ENCODE assay signal across 8 cellular contexts in the genomic region with DNA sequence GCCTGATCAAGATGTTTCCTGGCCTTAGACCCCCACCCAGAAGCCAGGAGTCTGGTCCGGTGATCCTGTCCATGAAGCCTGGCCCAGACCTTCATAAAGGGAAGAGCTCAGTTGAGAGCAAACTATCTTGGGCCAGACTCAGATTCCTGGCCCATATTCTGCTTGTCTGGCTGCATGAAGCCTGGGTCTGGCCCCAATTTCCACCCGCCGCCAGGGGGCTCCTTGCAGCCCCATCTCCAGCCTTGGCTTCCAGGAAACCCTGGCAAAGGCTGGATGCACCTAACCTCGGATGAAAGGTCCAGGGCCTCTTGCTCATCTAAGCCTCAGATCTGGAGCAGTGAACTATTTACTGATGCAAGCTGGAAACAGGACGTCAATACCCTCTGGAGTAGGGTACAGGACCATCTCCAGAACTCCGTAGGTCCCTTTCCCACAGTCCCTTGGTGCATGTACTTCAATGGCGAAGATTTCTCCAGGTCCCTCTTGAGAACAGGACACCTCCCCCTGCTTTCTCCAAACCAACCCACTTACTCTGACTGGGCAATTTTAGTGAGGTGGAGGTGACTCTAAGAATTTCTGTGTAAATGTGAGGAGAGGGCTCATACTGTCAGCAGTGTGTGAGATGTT. TPM values are rescaled to one million over a fixed set of nuclear protein-coding genes. Genes with fewer than 3 reads are reported as not detected.
DNase-seq lines count a peak whose midpoint lies in the region; ATAC-seq, FAIRE-seq and TF ChIP-seq lines count a peak whose summit lies in the region.

No MANE protein-coding gene starts in this region.

- H3K4me1 Mint-ChIP-seq in activated CD8-positive, alpha-beta T cell treated with anti-CD3 and anti-CD28 coated beads for 36 hours (ENCODE audit: low read depth), result peaks cover 44% of the 10 kb centered on the region
- peaks cover 40% of the 10 kb centered on the region for H3K4me1 Mint-ChIP-seq in activated CD8-positive, alpha-beta T cell treated with anti-CD3 and anti-CD28 coated beads, Interleukin-2, amount 10 ng/mL, durations not matched to agents 7 days and 5 days (ENCODE audit: low read depth)
- peaks cover 31% of the 10 kb centered on the region for H3K4me1 Mint-ChIP-seq in nephron

- H3K4me3 Mint-ChIP-seq in activated CD8-positive, alpha-beta T cell treated with anti-CD3 and anti-CD28 coated beads for 36 hours, result no peak overlapping the region
- no peak overlapping the region for H3K4me3 Mint-ChIP-seq in activated CD8-positive, alpha-beta T cell treated with anti-CD3 and anti-CD28 coated beads, Interleukin-2, amount 10 ng/mL, durations not matched to agents 7 days and 5 days
- no peak overlapping the region for H3K4me3 Mint-ChIP-seq in nephron

- peak; percentile 35 for TF ChIP-seq CTCF in activated CD8-positive, alpha-beta T cell treated with anti-CD3 and anti-CD28 coated beads for 36 hours (IDR thresholded peaks at IDR 0.05)
- TF ChIP-seq CTCF in GM12878 (IDR thresholded peaks at IDR 0.05 in 2 of 3, conservative IDR thresholded peaks at IDR 0.05 in 1 of 3; ENCODE audit: control insufficient read depth in 2 of 3, extremely low read depth in 1 of 3, insufficient read depth in 1 of 3, low read depth in 3 of 3, low read length in 3 of 3), result peak; percentile 42 to 57 (median 46)
- peak; percentile 34 to 54 (median 50) for TF ChIP-seq CTCF in nephron (IDR thresholded peaks at IDR 0.05; ENCODE audit: unreplicated experiment in 3 of 3)

- H3K9ac ChIP-seq in GM12878 (ENCODE audit: control insufficient read depth, insufficient read depth, low read length), result no peak overlapping the region

- H3K4me1 ChIP-seq in GM12878 (ENCODE audit: control insufficient read depth, insufficient read depth, low read length), result no peaks in the 10 kb centered on the region

- BruUV-seq in GM12878 (replicated peaks; lab: Mats Ljungman, UMichigan), result no TSS peak

- H3K36me3 ChIP-seq in GM12878 (ENCODE audit: control insufficient read depth in 2 of 2, insufficient read depth in 2 of 2, low read length in 1 of 2), result no peaks in the 10 kb centered on the region

- no peak for ATAC-seq in activated CD8-positive, alpha-beta T cell treated with anti-CD3 and anti-CD28 coated beads for 36 hours
- no peak for ATAC-seq in activated CD8-positive, alpha-beta T cell treated with anti-CD3 and anti-CD28 coated beads, Interleukin-2, amount 10 ng/mL, durations not matched to agents 7 days and 5 days
- ATAC-seq in GM12878, result peak; percentile 61

- TF ChIP-seq POLR2A in GM12878 (IDR thresholded peaks at IDR 0.05; ENCODE audit: low read depth, low read length), result no peak

- WGBS in GM12878 (ENCODE audit: insufficient coverage, insufficient replicate concordance, low lambda C conversion rate, missing lambda C conversion rate), result 23% methylated on average over 7 of the region's 7 CpGs

- no peak overlapping the region for H3K27ac ChIP-seq in GM12878 (ENCODE audit: control insufficient read depth, insufficient read depth)

- H3K27me3 ChIP-seq in GM12878 (replicated peaks in 1 of 2; ENCODE audit: control insufficient read depth in 2 of 2, insufficient read depth in 2 of 2, low read length in 1 of 2), result peaks cover 23 to 53% of the 10 kb centered on the region in 2 experiments

- RAD21 ChIA-PET in GM12878 (lab: Charles Lee; ENCODE audit: unreplicated experiment), result no interaction called here

- no peaks in the 10 kb centered on the region for H4K20me1 ChIP-seq in GM12878 (ENCODE audit: control insufficient read depth, insufficient read depth)

- no peaks in the 10 kb centered on the region for H3K79me2 ChIP-seq in GM12878 (ENCODE audit: control insufficient read depth, insufficient read depth, low read length)

- DNase-seq in activated CD8-positive, alpha-beta T cell treated with anti-CD3 and anti-CD28 coated beads for 36 hours, result peak; percentile 58
- DNase-seq in activated CD8-positive, alpha-beta T cell treated with anti-CD3 and anti-CD28 coated beads, Interleukin-2, amount 10 ng/mL, durations not matched to agents 7 days and 5 days, result no peak
- DNase-seq in LHCN-M2 (ENCODE audit: low read depth) (peak; percentile 20), GM12878 (ENCODE audit: low read depth, low spot score) (no peak), NCI-H1048 (lab: John Stamatoyannopoulos, UW) (no peak), activated gamma-delta T cell treated with Interleukin-2 at 50 U/mL for 16 hours (no peak), GM19239 (ENCODE audit: insufficient read length, low spot score) (no peak)

- H3K27me3 Mint-ChIP-seq in activated CD8-positive, alpha-beta T cell treated with anti-CD3 and anti-CD28 coated beads for 36 hours, result peaks cover 80% of the 10 kb centered on the region
- peaks cover 82% of the 10 kb centered on the region for H3K27me3 Mint-ChIP-seq in activated CD8-positive, alpha-beta T cell treated with anti-CD3 and anti-CD28 coated beads, Interleukin-2, amount 10 ng/mL, durations not matched to agents 7 days and 5 days (ENCODE audit: low read depth)
- peaks cover 95% of the 10 kb centered on the region for H3K27me3 Mint-ChIP-seq in nephron (ENCODE audit: low read depth)

- no peak overlapping the region for H3K4me2 ChIP-seq in GM12878 (ENCODE audit: control insufficient read depth, insufficient read depth)

- SMC1A ChIA-PET in GM12878 (lab: Charles Lee; ENCODE audit: uncharacterized antibody, unreplicated experiment), result no interaction called here

- H3K27ac Mint-ChIP-seq in activated CD8-positive, alpha-beta T cell treated with anti-CD3 and anti-CD28 coated beads for 36 hours, result no peak overlapping the region
- H3K27ac Mint-ChIP-seq in activated CD8-positive, alpha-beta T cell treated with anti-CD3 and anti-CD28 coated beads, Interleukin-2, amount 10 ng/mL, durations not matched to agents 7 days and 5 days, result no peak overlapping the region
- no peak overlapping the region for H3K27ac Mint-ChIP-seq in nephron

- CTCF ChIA-PET in activated CD8-positive, alpha-beta T cell treated with anti-CD3 and anti-CD28 coated beads for 36 hours (lab: Charles Lee), result interaction anchor here (0.7 to 2.7 kb wide), 12 partner anchors 7 to 391 kb away, joined by 3 to 14 read pairs (median 3); no protein-coding TSS in a partner anchor
- CTCF ChIA-PET in activated CD8-positive, alpha-beta T cell treated with anti-CD3 and anti-CD28 coated beads, Interleukin-2, amount 10 ng/mL, durations not matched to agents 7 days and 5 days (lab: Charles Lee), result interaction anchor here (1.0 to 2.0 kb wide), 3 partner anchors 9 to 18 kb away, joined by 3 to 7 read pairs (median 3); no protein-coding TSS in a partner anchor
- CTCF ChIA-PET in GM12878 (lab: Yijun Ruan, JAX), result interaction anchor here (0.6 to 2.7 kb wide), 5 partner anchors 10 to 381 kb away, joined by 3 to 9 read pairs (median 3); no protein-coding TSS in a partner anchor

- TF ChIP-seq RAD21 in GM12878 (IDR thresholded peaks at IDR 0.05; ENCODE audit: insufficient read depth, low read depth, low read length), result no peak

- no peaks in the 10 kb centered on the region for H3K9me3 Mint-ChIP-seq in activated CD8-positive, alpha-beta T cell treated with anti-CD3 and anti-CD28 coated beads for 36 hours
- no peaks in the 10 kb centered on the region for H3K9me3 Mint-ChIP-seq in activated CD8-positive, alpha-beta T cell treated with anti-CD3 and anti-CD28 coated beads, Interleukin-2, amount 10 ng/mL, durations not matched to agents 7 days and 5 days (ENCODE audit: insufficient read depth)
- no peaks in the 10 kb centered on the region for H3K9me3 Mint-ChIP-seq in nephron

- no peak overlapping the region for H2AFZ ChIP-seq in GM12878 (ENCODE audit: control insufficient read depth, low read depth, low read length)

- no peaks in the 10 kb centered on the region for H3K36me3 Mint-ChIP-seq in activated CD8-positive, alpha-beta T cell treated with anti-CD3 and anti-CD28 coated beads for 36 hours (ENCODE audit: low read depth)
- H3K36me3 Mint-ChIP-seq in activated CD8-positive, alpha-beta T cell treated with anti-CD3 and anti-CD28 coated beads, Interleukin-2, amount 10 ng/mL, durations not matched to agents 7 days and 5 days (ENCODE audit: low read depth), result peaks cover 4% of the 10 kb centered on the region
- no peaks in the 10 kb centered on the region for H3K36me3 Mint-ChIP-seq in nephron (ENCODE audit: low read depth)

- FAIRE-seq in GM12878 (lab: Jason Lieb, UNC) (no peak), GM19239 (lab: Jason Lieb, UNC) (no peak)

- H3K4me3 ChIP-seq in GM12878, result no peak overlapping the region

- no peaks in the 10 kb centered on the region; the same call in 2 of the 3 replicates for H3K9me3 ChIP-seq in GM12878 (replicated peaks; ENCODE audit: control insufficient read depth, insufficient read depth, low read length)

- POLR2A ChIA-PET in activated CD8-positive, alpha-beta T cell treated with anti-CD3 and anti-CD28 coated beads for 36 hours (lab: Charles Lee), result no interaction called here
- POLR2A ChIA-PET in activated CD8-positive, alpha-beta T cell treated with anti-CD3 and anti-CD28 coated beads, Interleukin-2, amount 10 ng/mL, durations not matched to agents 7 days and 5 days (lab: Charles Lee), result no interaction called here
- POLR2A ChIA-PET in GM12878 (lab: Charles Lee), result no interaction called here

- no peak for TF ChIP-seq EP300 in GM12878 (IDR thresholded peaks at IDR 0.05; ENCODE audit: borderline replicate concordance in 1 of 2, control insufficient read depth in 1 of 2, low read depth in 2 of 2, low read length in 2 of 2)

- in situ Hi-C loops in GM12878 (cut with MboI), result loop anchor here (25.0 kb wide), 1 partner anchor 1179 kb away; a partner anchor contains a TSS

- intact Hi-C loops in activated CD8-positive, alpha-beta T cell treated with anti-CD3 and anti-CD28 coated beads for 36 hours (cut with micrococcal nuclease), result loop anchor here (5.0 to 10.0 kb wide), 2 partner anchors 386 to 1167 kb away; no protein-coding TSS in a partner anchor
- intact Hi-C loops in GM12878 (cut with micrococcal nuclease; ENCODE audit: unreplicated experiment), result loop anchor here (1.0 to 10.0 kb wide), 3 partner anchors 153 to 388 kb away; no protein-coding TSS in a partner anchor

RNA-seq across cellular contexts. Expression of a gene that starts 5.6 kb away (rescaled TPM):
- total RNA-seq in activated CD8-positive, alpha-beta T cell treated with anti-CD3 and anti-CD28 coated beads for 36 hours, result not detected
- not detected for total RNA-seq in activated CD8-positive, alpha-beta T cell treated with anti-CD3 and anti-CD28 coated beads, Interleukin-2, amount 10 ng/mL, durations not matched to agents 7 days and 5 days
- total RNA-seq in LHCN-M2 (2014; rRNA removed) (6.3 and 7.4 TPM in 2 replicates), GM12878 (2014; rRNA removed) (not detected in 2 replicates), GM12878 (2014; rRNA removed; fragmentation: Illumina TruSeq; extraction: Trizol) (not detected in 2 replicates), GM12878 (2021) (0.08 TPM in 1 of 2 replicates, not detected in the other)
- 3.4 TPM for polyA plus RNA-seq in LHCN-M2 (2012)
- not detected in 2 replicates for total RNA-seq in GM12878 (2013; cell fraction: nucleolus; rRNA removed)
- not detected for polyA plus RNA-seq in GM12878 (2011; ENCODE audit: low read depth)
- polyA plus RNA-seq in GM12878 (2011; rRNA removed) (not detected in 2 replicates), GM12878 (2014; fragmentation: Illumina TruSeq; extraction: Trizol) (not detected in 2 replicates), GM12878 (2014; fragmentation: Nextera tagmentation; extraction: Ambion mirVana) (not detected), GM12878 (2014; rRNA removed) (not detected in 2 replicates), GM12878 (2016; fragmentation: Nextera tagmentation; extraction: Ambion mirVana) (not detected)
- polyA plus RNA-seq in GM12878 (2011; cell fraction: cytosol; rRNA removed), result not detected in 2 replicates
- polyA plus RNA-seq in GM12878 (2011; cell fraction: nucleus; rRNA removed), result not detected in 2 replicates
- polyA plus RNA-seq in GM12878 (2012), result not detected in 2 replicates
- not detected in 2 replicates for polyA minus RNA-seq in GM12878 (2011; rRNA and poly(A)+ RNA removed)
- 0.40 TPM in 1 of 2 replicates, not detected in the other for polyA minus RNA-seq in GM12878 (2011; cell fraction: cytosol; rRNA and poly(A)+ RNA removed)
- polyA minus RNA-seq in GM12878 (2011; cell fraction: nucleus; rRNA and poly(A)+ RNA removed), result not detected in 2 replicates

RNA-seq across cellular contexts. Expression of a gene that starts 5.6 kb away (rescaled TPM):
- not detected for total RNA-seq in activated CD8-positive, alpha-beta T cell treated with anti-CD3 and anti-CD28 coated beads for 36 hours
- not detected for total RNA-seq in activated CD8-positive, alpha-beta T cell treated with anti-CD3 and anti-CD28 coated beads, Interleukin-2, amount 10 ng/mL, durations not matched to agents 7 days and 5 days
- total RNA-seq in LHCN-M2 (2014; rRNA removed) (2.9 and 4.0 TPM in 2 replicates), GM12878 (2014; rRNA removed) (not detected in 2 replicates), GM12878 (2014; rRNA removed; fragmentation: Illumina TruSeq; extraction: Trizol) (not detected in 2 replicates), GM12878 (2021) (0.05 TPM in 1 of 2 replicates, not detected in the other)
- 1.2 TPM for polyA plus RNA-seq in LHCN-M2 (2012)
- not detected in 2 replicates for total RNA-seq in GM12878 (2013; cell fraction: nucleolus; rRNA removed)
- not detected for polyA plus RNA-seq in GM12878 (2011; ENCODE audit: low read depth)
- polyA plus RNA-seq in GM12878 (2011; rRNA removed) (not detected in 2 replicates), GM12878 (2014; fragmentation: Illumina TruSeq; extraction: Trizol) (not detected in 2 replicates), GM12878 (2014; fragmentation: Nextera tagmentation; extraction: Ambion mirVana) (not detected), GM12878 (2014; rRNA removed) (not detected in 2 replicates), GM12878 (2016; fragmentation: Nextera tagmentation; extraction: Ambion mirVana) (not detected)
- not detected in 2 replicates for polyA plus RNA-seq in GM12878 (2011; cell fraction: cytosol; rRNA removed)
- not detected in 2 replicates for polyA plus RNA-seq in GM12878 (2011; cell fraction: nucleus; rRNA removed)
- 0.04 TPM in 1 of 2 replicates, not detected in the other for polyA plus RNA-seq in GM12878 (2012)
- polyA minus RNA-seq in GM12878 (2011; rRNA and poly(A)+ RNA removed), result not detected in 2 replicates
- polyA minus RNA-seq in GM12878 (2011; cell fraction: cytosol; rRNA and poly(A)+ RNA removed), result not detected in 2 replicates
- not detected in 2 replicates for polyA minus RNA-seq in GM12878 (2011; cell fraction: nucleus; rRNA and poly(A)+ RNA removed)

Comparison
In these comparisons a context has a peak if more than half of its experiments do, and no peak if none do; other contexts are left out.
1. DNase-seq: peak in activated CD8-positive, alpha-beta T cell treated with anti-CD3 and anti-CD28 coated beads for 36 hours (single experiment) and LHCN-M2 (single experiment); none in activated CD8-positive, alpha-beta T cell treated with anti-CD3 and anti-CD28 coated beads, Interleukin-2, amount 10 ng/mL, durations not matched to agents 7 days and 5 days (single experiment), GM12878 (single experiment), NCI-H1048 (single experiment), activated gamma-delta T cell treated with Interleukin-2 at 50 U/mL for 16 hours (single experiment) and GM19239 (single experiment).
2. Peak in every context shown above with its lines, with median percentiles within 50 percentile points of each other: CTCF ChIP-seq.